Comparison of ENCODE assay signal across 10 cellular contexts in genomic region chr1:248821101-248821500, GRCh38. TPM values are rescaled to one million over a fixed set of nuclear protein-coding genes. Genes with fewer than 3 reads are reported as not detected.
A peak's percentile ranks its signal among the peaks of the same experiment; 100 is the strongest.
DNase-seq lines count a peak whose midpoint lies in the region; ATAC-seq and TF ChIP-seq lines count a peak whose summit lies in the region.
"Had no signal": no experiment of that assay in that cellular context is flagged by ENCODE, and none has a peak within 500 bp of the region (broad histone marks: within the 10 kb centered on the region; RNA-seq: fewer than 3 reads in every experiment).

No MANE protein-coding gene starts in this region.

- in situ Hi-C loops in G401 (cut with HindIII; ENCODE audit: low sequenced_read_pairs) = no loop called here

- peaks cover 9% of the 10 kb centered on the region for H3K27me3 Mint-ChIP-seq in endothelial cell (ENCODE audit: unreplicated experiment)

- H3K36me3 Mint-ChIP-seq in endothelial cell (ENCODE audit: low read depth, unreplicated experiment) = peaks cover 48% of the 10 kb centered on the region

- H3K4me1 Mint-ChIP-seq in endothelial cell (ENCODE audit: unreplicated experiment) = peaks cover 45% of the 10 kb centered on the region

- no peaks in the 10 kb centered on the region for H3K9me3 Mint-ChIP-seq in endothelial cell (ENCODE audit: unreplicated experiment)

- DNase-seq in EH (ENCODE audit: low read depth) (peak; percentile 97), NCI-H226 (peak; percentile 62), endothelial cell (ENCODE audit: low spot score) (peak; percentile 0), omental fat pad (ENCODE audit: low spot score) (peak; percentile 20), G401 (ENCODE audit: low spot score) (no peak)
- DNase-seq in stimulated activated CD4-positive, alpha-beta T cell treated with anti-CD3 and anti-CD28 coated beads, Interleukin-4, amount 100 ng/mL, for 1 hour = no peak
- DNase-seq: NCI-H1930, substantia nigra had no signal

- peak; percentile 12 for ATAC-seq in omental fat pad (ENCODE audit: low FRiP score)
- ATAC-seq in GM18873 (IDR thresholded peaks at IDR 0.05; ENCODE audit: low FRiP score, unreplicated experiment) = no peak
- ATAC-seq in GM18517 (IDR thresholded peaks at IDR 0.05; ENCODE audit: unreplicated experiment) = no peak

- TF ChIP-seq CTCF in endothelial cell (IDR thresholded peaks at IDR 0.05; ENCODE audit: unreplicated experiment) (no peak), omental fat pad (IDR thresholded peaks at IDR 0.05) (no peak)

- no peak overlapping the region for H3K27ac Mint-ChIP-seq in endothelial cell (ENCODE audit: unreplicated experiment)

- no peak overlapping the region for H3K4me3 Mint-ChIP-seq in endothelial cell (ENCODE audit: unreplicated experiment)

RNA-seq across cellular contexts. Expression of gene SH3BP5L, which starts 4.6 kb away (rescaled TPM):
- total RNA-seq in endothelial cell (ENCODE audit: unreplicated experiment) (30.7 TPM), omental fat pad (10 to 100 TPM in 3 of 4 donors, 1 to 10 TPM in 1; 9.7 to 20.0 (median 15.2) TPM)
- total RNA-seq in G401 (2014; rRNA removed; shearing (Covaris generic)) = 23.1 and 24.6 TPM in 2 replicates

RNA-seq across cellular contexts. Expression of gene ZNF672, which starts 16.9 kb away (rescaled TPM):
- total RNA-seq in endothelial cell (ENCODE audit: unreplicated experiment) (29.8 TPM), omental fat pad (10 to 100 TPM; 25.5 to 40.8 (median 26.8) TPM)
- total RNA-seq in G401 (2014; rRNA removed; shearing (Covaris generic)) = 57.1 and 63.1 TPM in 2 replicates

RNA-seq across cellular contexts. Expression of gene ZNF692, which starts 37.8 kb away (rescaled TPM):
- total RNA-seq in endothelial cell (ENCODE audit: unreplicated experiment) (26.8 TPM), omental fat pad (10 to 100 TPM; 18.4 to 30.6 (median 24.8) TPM)
- 7.9 and 12.7 TPM in 2 replicates for total RNA-seq in G401 (2014; rRNA removed; shearing (Covaris generic))

Comparison
In these comparisons a context has a peak if more than half of its experiments do, and no peak if none do; other contexts are left out.
1. DNase-seq: peak in EH (single experiment), NCI-H226 (single experiment), endothelial cell (single experiment) and omental fat pad (single experiment); none in stimulated activated CD4-positive, alpha-beta T cell treated with anti-CD3 and anti-CD28 coated beads, Interleukin-4, amount 100 ng/mL, for 1 hour (single experiment) and G401 (single experiment).